ENCODE assay signal across 7 cellular contexts in the genomic region with DNA sequence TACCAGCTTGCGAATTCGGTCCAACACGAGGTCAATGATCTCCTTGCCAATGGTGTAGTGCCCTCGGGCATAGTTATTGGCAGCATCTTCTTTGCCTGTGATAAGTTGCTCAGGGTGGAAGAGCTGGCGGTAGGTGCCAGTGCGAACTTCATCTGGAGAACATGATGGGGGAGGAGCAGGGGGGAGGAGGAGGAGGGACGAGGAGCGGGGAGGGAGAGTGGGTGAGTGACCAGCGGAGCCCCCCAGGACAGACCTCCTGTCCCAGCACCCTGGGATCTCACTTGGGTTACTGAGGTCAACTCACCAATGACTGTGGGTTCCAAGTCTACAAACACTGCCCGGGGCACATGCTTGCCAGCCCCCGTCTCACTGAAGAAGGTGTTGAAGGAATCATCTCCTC. TPM values are rescaled to one million over a fixed set of nuclear protein-coding genes. Genes with fewer than 3 reads are reported as not detected.
DNase-seq lines count a peak whose midpoint lies in the region; ATAC-seq and TF ChIP-seq lines count a peak whose summit lies in the region.
"Not testable (repeated sequence)": the region's sequence is repeated elsewhere in the genome, so short reads cannot be mapped to it uniquely, and the experiment has no call there.

No MANE protein-coding gene starts in this region.

- not testable (repeated sequence) for DNase-seq in HFF-Myc (ENCODE audit: extremely low read depth, low read depth); activated T-cell treated with anti-CD3 and anti-CD28 coated beads, Interleukin-2, amount 50 U/mL, for 72 hours; astrocyte of the spinal cord (ENCODE audit: low read depth, low spot score); endothelial cell (ENCODE audit: low spot score); left ventricle myocardium inferior; sigmoid colon

- H3K27ac Mint-ChIP-seq in activated T-cell treated with anti-CD3 and anti-CD28 coated beads, Interleukin-2, amount 50 U/mL, for 72 hours: peak overlapping the region; percentile 61
- peak overlapping the region; percentile 39 for H3K27ac Mint-ChIP-seq in endothelial cell (ENCODE audit: unreplicated experiment)
- H3K27ac Mint-ChIP-seq in nephron: not testable (repeated sequence)

- H3K4me3 ChIP-seq in HFF-Myc (replicated peaks; ENCODE audit: low read depth, low read length) (peak overlapping the region; percentile 96), astrocyte of the spinal cord (ENCODE audit: low read depth, low read length) (peak overlapping the region; percentile 99), left ventricle myocardium inferior (peak overlapping the region; percentile 73), sigmoid colon (peak overlapping the region in 2 of 4 donors; percentile 93 to 99)

- intact Hi-C loops in left ventricle myocardium inferior (cut with micrococcal nuclease) (loop anchor here (10.0 kb wide), 1 partner anchor 48 kb away; no protein-coding TSS in a partner anchor), sigmoid colon (cut with DNase I) (loop anchor here (5.0 kb wide), 2 partner anchors 74 to 124 kb away; partner anchors contain the start of genes KMT2D and LMBR1L)

- not testable (repeated sequence) for H3K9me3 Mint-ChIP-seq in activated T-cell treated with anti-CD3 and anti-CD28 coated beads, Interleukin-2, amount 50 U/mL, for 72 hours; endothelial cell (ENCODE audit: unreplicated experiment); nephron

- H3K36me3 ChIP-seq in left ventricle myocardium inferior (peaks cover 29% of the 10 kb centered on the region), sigmoid colon (peaks cover 0 to 33% (median 22%) of the 10 kb centered on the region in 4 donors)

- peaks cover 44% of the 10 kb centered on the region for H3K4me1 ChIP-seq in left ventricle myocardium inferior
- peaks cover 0 to 34% (median 28%) of the 10 kb centered on the region in 4 donors for H3K4me1 ChIP-seq in sigmoid colon

- H3K4me3 Mint-ChIP-seq in activated T-cell treated with anti-CD3 and anti-CD28 coated beads, Interleukin-2, amount 50 U/mL, for 72 hours: not testable (repeated sequence)
- H3K4me3 Mint-ChIP-seq in endothelial cell (ENCODE audit: unreplicated experiment): peak overlapping the region; percentile 84
- H3K4me3 Mint-ChIP-seq in nephron: peak overlapping the region; percentile 63 to 80 (median 78)

- not testable (repeated sequence) for H3K9me3 ChIP-seq in left ventricle myocardium inferior (replicated peaks); sigmoid colon

- not testable (repeated sequence) for TF ChIP-seq CTCF in HFF-Myc (IDR thresholded peaks at IDR 0.05; ENCODE audit: low read depth, low read length, missing control alignments); astrocyte of the spinal cord (IDR thresholded peaks at IDR 0.05; ENCODE audit: low read depth, low read length); endothelial cell (IDR thresholded peaks at IDR 0.05; ENCODE audit: unreplicated experiment); left ventricle myocardium inferior (IDR thresholded peaks at IDR 0.05; ENCODE audit: borderline replicate concordance); nephron (IDR thresholded peaks at IDR 0.05; ENCODE audit: unreplicated experiment in 3 of 3); sigmoid colon (IDR thresholded peaks at IDR 0.05)

- 89 to 97% methylated on average over 11 of the region's 11 CpGs for WGBS in sigmoid colon, 2 donors

- ATAC-seq in activated T-cell treated with anti-CD3 and anti-CD28 coated beads, Interleukin-2, amount 50 U/mL, for 72 hours (replicated peaks in 1 of 2): not testable (repeated sequence)

- H3K36me3 Mint-ChIP-seq in activated T-cell treated with anti-CD3 and anti-CD28 coated beads, Interleukin-2, amount 50 U/mL, for 72 hours (ENCODE audit: insufficient read depth in 2 of 2): peaks cover 9 to 17% of the 10 kb centered on the region in 2 donors
- H3K36me3 Mint-ChIP-seq in endothelial cell (ENCODE audit: low read depth, unreplicated experiment) (peaks cover 46% of the 10 kb centered on the region), nephron (ENCODE audit: low read depth) (peaks cover 50% of the 10 kb centered on the region)

- TF ChIP-seq POLR2A in sigmoid colon (IDR thresholded peaks at IDR 0.05): not testable (repeated sequence)

- H3K27me3 Mint-ChIP-seq in activated T-cell treated with anti-CD3 and anti-CD28 coated beads, Interleukin-2, amount 50 U/mL, for 72 hours (ENCODE audit: low read depth); nephron (ENCODE audit: low read depth): not testable (repeated sequence)
- H3K27me3 Mint-ChIP-seq in endothelial cell (ENCODE audit: unreplicated experiment): peaks cover 24% of the 10 kb centered on the region

- in situ Hi-C loops in astrocyte of the spinal cord (cut with HindIII; ENCODE audit: low sequenced_read_pairs): not testable (repeated sequence)

- peaks cover 25% of the 10 kb centered on the region for H3K4me1 Mint-ChIP-seq in activated T-cell treated with anti-CD3 and anti-CD28 coated beads, Interleukin-2, amount 50 U/mL, for 72 hours (ENCODE audit: low read depth)
- peaks cover 19% of the 10 kb centered on the region for H3K4me1 Mint-ChIP-seq in endothelial cell (ENCODE audit: unreplicated experiment)
- H3K4me1 Mint-ChIP-seq in nephron: peaks cover 29% of the 10 kb centered on the region

- H3K27me3 ChIP-seq in left ventricle myocardium inferior (ENCODE audit: low read depth); sigmoid colon: not testable (repeated sequence)

- H3K27ac ChIP-seq in left ventricle myocardium inferior (replicated peaks) (peak overlapping the region; percentile 96), sigmoid colon (peak overlapping the region; percentile 48 to 100 (median 100))

- not testable (repeated sequence) for TF ChIP-seq EP300 in sigmoid colon (IDR thresholded peaks at IDR 0.05)

RNA-seq across cellular contexts. Expression of gene TUBA1A, which starts 2.6 kb away (rescaled TPM):
- total RNA-seq in activated T-cell treated with anti-CD3 and anti-CD28 coated beads, Interleukin-2, amount 50 U/mL, for 72 hours: 10 to 100 TPM; 77.6 to 82.6 TPM
- total RNA-seq in endothelial cell (ENCODE audit: unreplicated experiment) (924 TPM), left ventricle myocardium inferior (102 TPM), sigmoid colon (100 to 1,000 TPM; 614 to 677 (median 635) TPM)
- polyA plus RNA-seq in sigmoid colon: 100 to 1,000 TPM in 1 of 3 donors, 10 to 100 TPM in 2; 20.1 to 129 (median 41.4) TPM

RNA-seq across cellular contexts. Expression of gene TUBA1B, which starts 55.1 kb away (rescaled TPM):
- 100 to 1,000 TPM; 851 to 922 TPM for total RNA-seq in activated T-cell treated with anti-CD3 and anti-CD28 coated beads, Interleukin-2, amount 50 U/mL, for 72 hours
- 915 TPM for total RNA-seq in endothelial cell (ENCODE audit: unreplicated experiment)
- 318 TPM for total RNA-seq in left ventricle myocardium inferior
- 100 to 1,000 TPM; 651 to 712 (median 682) TPM for total RNA-seq in sigmoid colon
- 1,000 to 10,000 TPM in 1 of 3 donors, 100 to 1,000 TPM in 2; 482 to 1,083 (median 767) TPM for polyA plus RNA-seq in sigmoid colon
